ENCODE assay signal across 1 cellular context in genomic region chr1:36199934-36200741, GRCh38.
TF ChIP-seq lines count a peak whose summit lies in the region.

No MANE protein-coding gene starts in this region.

TF ChIP-seq in K562, 482 proteins besides CTCF, POLR2A, EP300 and RAD21:
- no peak for TF ChIP-seq BRD4 (IDR thresholded peaks at IDR 0.05)
- TF ChIP-seq, protein P1, sequence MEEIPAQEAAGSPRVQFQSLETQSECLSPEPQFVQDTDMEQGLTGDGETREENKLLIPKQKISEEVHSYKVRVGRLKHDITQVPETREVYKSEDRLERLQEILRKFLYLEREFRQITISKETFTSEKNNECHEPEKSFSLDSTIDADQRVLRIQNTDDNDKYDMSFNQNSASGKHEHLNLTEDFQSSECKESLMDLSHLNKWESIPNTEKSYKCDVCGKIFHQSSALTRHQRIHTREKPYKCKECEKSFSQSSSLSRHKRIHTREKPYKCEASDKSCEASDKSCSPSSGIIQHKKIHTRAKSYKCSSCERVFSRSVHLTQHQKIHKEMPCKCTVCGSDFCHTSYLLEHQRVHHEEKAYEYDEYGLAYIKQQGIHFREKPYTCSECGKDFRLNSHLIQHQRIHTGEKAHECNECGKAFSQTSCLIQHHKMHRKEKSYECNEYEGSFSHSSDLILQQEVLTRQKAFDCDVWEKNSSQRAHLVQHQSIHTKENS (CRISPR knock-in tag; IDR thresholded peaks at IDR 0.05): no peak
- no peak for TF ChIP-seq ZNF766 (CRISPR knock-in tag; conservative IDR thresholded peaks at IDR 0.05)
- TF ChIP-seq SOX6 (IDR thresholded peaks at IDR 0.05): no peak
- peak; percentile 29 for TF ChIP-seq RBM25 (IDR thresholded peaks at IDR 0.05; ENCODE audit: low read depth, low read length, severe bottlenecking)
- no peak for TF ChIP-seq ASH1L (IDR thresholded peaks at IDR 0.05; ENCODE audit: borderline replicate concordance, low read depth, partially characterized antibody)
- no peak for TF ChIP-seq TRIM28 (IDR thresholded peaks at IDR 0.05)
- TF ChIP-seq KLF16 (IDR thresholded peaks at IDR 0.05): no peak
